10 cellular contexts compared by ENCODE assay signal in genomic region chr10:3036155-3036554, GRCh38. TPM values are rescaled to one million over a fixed set of nuclear protein-coding genes. Genes with fewer than 3 reads are reported as not detected.
DNase-seq lines count a peak whose midpoint lies in the region; ATAC-seq and TF ChIP-seq lines count a peak whose summit lies in the region.
"Had no signal": no experiment of that assay in that cellular context is flagged by ENCODE, and none has a peak within 500 bp of the region (broad histone marks: within the 10 kb centered on the region; RNA-seq: fewer than 3 reads in every experiment).

No MANE protein-coding gene starts in this region.

- ATAC-seq in GM18861 (IDR thresholded peaks at IDR 0.05; ENCODE audit: unreplicated experiment) = peak; percentile 98
- ATAC-seq in GM21529 (IDR thresholded peaks at IDR 0.05; ENCODE audit: unreplicated experiment) = peak; percentile 98
- peak; percentile 99 for ATAC-seq in HG03342 (IDR thresholded peaks at IDR 0.05; ENCODE audit: unreplicated experiment)
- peak; percentile 17 for ATAC-seq in effector memory CD8-positive, alpha-beta T cell (replicated peaks)
- ATAC-seq in activated CD8-positive, alpha-beta memory T cell treated with anti-CD3 and anti-CD28 coated beads, Interleukin-2, amount 10 ng/mL, durations not matched to agents 7 days and 5 days = no peak
- no peak for ATAC-seq in CD4-positive, alpha-beta T cell (ENCODE audit: poor library complexity)

- H3K27ac Mint-ChIP-seq in effector memory CD8-positive, alpha-beta T cell = no peak overlapping the region
- no peak overlapping the region for H3K27ac Mint-ChIP-seq in activated CD8-positive, alpha-beta memory T cell treated with anti-CD3 and anti-CD28 coated beads, Interleukin-2, amount 10 ng/mL, durations not matched to agents 7 days and 5 days
- H3K27ac Mint-ChIP-seq in CD4-positive, alpha-beta T cell = no peak overlapping the region
- H3K27ac Mint-ChIP-seq in progenitor cell of endocrine pancreas = no peak overlapping the region

- no peak for DNase-seq in effector memory CD8-positive, alpha-beta T cell
- no peak for DNase-seq in activated effector memory CD4-positive, alpha-beta T cell treated with anti-CD3 and anti-CD28 coated beads, Interleukin-2, amount 50 U/mL, for 16 hours
- DNase-seq in activated CD8-positive, alpha-beta memory T cell treated with anti-CD3 and anti-CD28 coated beads, Interleukin-2, amount 10 ng/mL, durations not matched to agents 7 days and 5 days = no peak
- DNase-seq in CD4-positive, alpha-beta T cell = no peak
- no peak for DNase-seq in progenitor cell of endocrine pancreas (ENCODE audit: low spot score, unreplicated experiment)
- DNase-seq: activated CD8-positive, alpha-beta memory T cell treated with anti-CD3 and anti-CD28 coated beads, Interleukin-2, amount 50 U/mL, for 48 hours; Kasumi-1 had no signal

- peaks cover 4% of the 10 kb centered on the region for H3K27me3 ChIP-seq in CD4-positive, alpha-beta T cell (ENCODE audit: control insufficient read depth, insufficient read depth, low read length)

- intact Hi-C loops in CD4-positive, alpha-beta T cell (cut with DNase I, micrococcal nuclease) = no loop called here

- no peak for TF ChIP-seq CTCF in CD4-positive, alpha-beta T cell (IDR thresholded peaks at IDR 0.05)
- TF ChIP-seq CTCF in progenitor cell of endocrine pancreas (IDR thresholded peaks at IDR 0.05; ENCODE audit: unreplicated experiment) = no peak

- no peaks in the 10 kb centered on the region for H3K36me3 Mint-ChIP-seq in effector memory CD8-positive, alpha-beta T cell (ENCODE audit: insufficient read depth)
- no peaks in the 10 kb centered on the region for H3K36me3 Mint-ChIP-seq in activated CD8-positive, alpha-beta memory T cell treated with anti-CD3 and anti-CD28 coated beads, Interleukin-2, amount 10 ng/mL, durations not matched to agents 7 days and 5 days
- no peaks in the 10 kb centered on the region for H3K36me3 Mint-ChIP-seq in CD4-positive, alpha-beta T cell (ENCODE audit: low read depth)
- H3K36me3 Mint-ChIP-seq in progenitor cell of endocrine pancreas (ENCODE audit: insufficient read depth) = no peaks in the 10 kb centered on the region

- CTCF ChIA-PET in activated CD8-positive, alpha-beta memory T cell treated with anti-CD3 and anti-CD28 coated beads, Interleukin-2, amount 10 ng/mL, durations not matched to agents 7 days and 5 days (lab: Charles Lee) = no interaction called here
- CTCF ChIA-PET in CD4-positive, alpha-beta T cell (lab: Charles Lee) = no interaction called here

- H3K9me3 ChIP-seq in CD4-positive, alpha-beta T cell (ENCODE audit: control insufficient read depth, low read length) = no peaks in the 10 kb centered on the region

- H3K4me1 Mint-ChIP-seq in effector memory CD8-positive, alpha-beta T cell (ENCODE audit: low read depth in 2 of 2) = peaks cover 0 to 2% of the 10 kb centered on the region in 2 donors
- no peaks in the 10 kb centered on the region for H3K4me1 Mint-ChIP-seq in activated CD8-positive, alpha-beta memory T cell treated with anti-CD3 and anti-CD28 coated beads, Interleukin-2, amount 10 ng/mL, durations not matched to agents 7 days and 5 days
- H3K4me1 Mint-ChIP-seq in CD4-positive, alpha-beta T cell (ENCODE audit: low read depth) = no peaks in the 10 kb centered on the region
- H3K4me1 Mint-ChIP-seq in progenitor cell of endocrine pancreas (ENCODE audit: low read depth) = no peaks in the 10 kb centered on the region

- no peak overlapping the region for H3K4me3 Mint-ChIP-seq in effector memory CD8-positive, alpha-beta T cell
- no peak overlapping the region for H3K4me3 Mint-ChIP-seq in activated CD8-positive, alpha-beta memory T cell treated with anti-CD3 and anti-CD28 coated beads, Interleukin-2, amount 10 ng/mL, durations not matched to agents 7 days and 5 days
- no peak overlapping the region for H3K4me3 Mint-ChIP-seq in CD4-positive, alpha-beta T cell
- no peak overlapping the region for H3K4me3 Mint-ChIP-seq in progenitor cell of endocrine pancreas (ENCODE audit: low read depth)

- no peaks in the 10 kb centered on the region for H3K9me3 Mint-ChIP-seq in effector memory CD8-positive, alpha-beta T cell
- no peaks in the 10 kb centered on the region for H3K9me3 Mint-ChIP-seq in activated CD8-positive, alpha-beta memory T cell treated with anti-CD3 and anti-CD28 coated beads, Interleukin-2, amount 10 ng/mL, durations not matched to agents 7 days and 5 days (ENCODE audit: low read depth)
- no peaks in the 10 kb centered on the region for H3K9me3 Mint-ChIP-seq in CD4-positive, alpha-beta T cell
- no peaks in the 10 kb centered on the region for H3K9me3 Mint-ChIP-seq in progenitor cell of endocrine pancreas (ENCODE audit: low read depth)

- peaks cover 47 to 60% of the 10 kb centered on the region in 2 donors for H3K27me3 Mint-ChIP-seq in effector memory CD8-positive, alpha-beta T cell
- H3K27me3 Mint-ChIP-seq in activated CD8-positive, alpha-beta memory T cell treated with anti-CD3 and anti-CD28 coated beads, Interleukin-2, amount 10 ng/mL, durations not matched to agents 7 days and 5 days = peaks cover 24% of the 10 kb centered on the region
- H3K27me3 Mint-ChIP-seq in CD4-positive, alpha-beta T cell = peaks cover 65% of the 10 kb centered on the region
- peaks cover 3% of the 10 kb centered on the region for H3K27me3 Mint-ChIP-seq in progenitor cell of endocrine pancreas

- POLR2A ChIA-PET in CD4-positive, alpha-beta T cell (lab: Charles Lee) = no interaction called here

- no peak overlapping the region for H3K27ac ChIP-seq in CD4-positive, alpha-beta T cell (ENCODE audit: low read depth, low read length)

RNA-seq across cellular contexts. Expression of gene PFKP, which starts 31.2 kb away (rescaled TPM):
- total RNA-seq in activated CD8-positive, alpha-beta memory T cell treated with anti-CD3 and anti-CD28 coated beads, Interleukin-2, amount 10 ng/mL, durations not matched to agents 7 days and 5 days = 100 to 1,000 TPM; 230 to 262 TPM
- total RNA-seq in CD4-positive, alpha-beta T cell = 10 to 100 TPM; 32.2 to 38.9 TPM
- 4.8 and 7.3 TPM in 2 replicates for total RNA-seq in progenitor cell of endocrine pancreas

Comparison
In these comparisons a context has a peak if more than half of its experiments do, and no peak if none do; other contexts are left out.
1. ATAC-seq: peak in GM18861 (single experiment), GM21529 (single experiment), HG03342 (single experiment) and effector memory CD8-positive, alpha-beta T cell (single experiment); none in activated CD8-positive, alpha-beta memory T cell treated with anti-CD3 and anti-CD28 coated beads, Interleukin-2, amount 10 ng/mL, durations not matched to agents 7 days and 5 days (single experiment) and CD4-positive, alpha-beta T cell (single experiment).
2. RNA of gene PFKP, which starts 31.2 kb away (total RNA-seq): 230 to 262 TPM in activated CD8-positive, alpha-beta memory T cell treated with anti-CD3 and anti-CD28 coated beads, Interleukin-2, amount 10 ng/mL, durations not matched to agents 7 days and 5 days; 32.2 to 38.9 TPM in CD4-positive, alpha-beta T cell and 4.8 to 7.3 TPM in progenitor cell of endocrine pancreas; every median in the first group is over 4 times any median in the second.